Comparison of ENCODE assay signal across 8 cellular contexts in genomic region chr14:101762530-101763101, GRCh38. TPM values are rescaled to one million over a fixed set of nuclear protein-coding genes. Genes with fewer than 3 reads are reported as not detected.
DNase-seq lines count a peak whose midpoint lies in the region; ATAC-seq and TF ChIP-seq lines count a peak whose summit lies in the region.

No MANE protein-coding gene starts in this region.

- intact Hi-C loops in activated T-helper 1 cell treated with anti-CD3 and anti-CD28 coated beads, Interleukin-12 subunit alpha, Interleukin-12 subunit beta, Interleukin-2, Interleukin-4 antibody, amounts not matched to agents 30 ng/mL and 10 ng/mL and 1 ng/mL, durations not matched to agents 14 hours and 24 hours and 36 hours (cut with micrococcal nuclease) = loop anchor here (5.0 kb wide), 1 partner anchor 555 kb away; the partner anchor contains the start of gene ZNF839

- H3K27ac Mint-ChIP-seq in activated T-helper 1 cell treated with anti-CD3 and anti-CD28 coated beads, Interleukin-12 subunit alpha, Interleukin-12 subunit beta, Interleukin-2, Interleukin-4 antibody, amounts not matched to agents 30 ng/mL and 10 ng/mL and 1 ng/mL, durations not matched to agents 14 hours and 24 hours and 36 hours = peak overlapping the region; percentile 79
- H3K27ac Mint-ChIP-seq in stimulated activated effector memory CD8-positive, alpha-beta T cell treated with anti-CD3 and anti-CD28 coated beads, Interleukin-12 subunit alpha, Interleukin-12 subunit beta, amount 100 ng/mL, for 72 hours = peak overlapping the region; percentile 71

- peaks cover 23% of the 10 kb centered on the region for H3K27me3 ChIP-seq in iPS-15b (ENCODE audit: control insufficient read depth, insufficient read depth, low read length)

- H3K4me3 Mint-ChIP-seq in activated T-helper 1 cell treated with anti-CD3 and anti-CD28 coated beads, Interleukin-12 subunit alpha, Interleukin-12 subunit beta, Interleukin-2, Interleukin-4 antibody, amounts not matched to agents 30 ng/mL and 10 ng/mL and 1 ng/mL, durations not matched to agents 14 hours and 24 hours and 36 hours = peak overlapping the region; percentile 90
- H3K4me3 Mint-ChIP-seq in stimulated activated effector memory CD8-positive, alpha-beta T cell treated with anti-CD3 and anti-CD28 coated beads, Interleukin-12 subunit alpha, Interleukin-12 subunit beta, amount 100 ng/mL, for 72 hours = peak overlapping the region; percentile 77

- H3K27ac ChIP-seq in HEK293 (ENCODE audit: extremely low read depth, low read depth, low read length) = no peak overlapping the region

- no peak for ATAC-seq in stimulated activated effector memory CD8-positive, alpha-beta T cell treated with anti-CD3 and anti-CD28 coated beads, Interleukin-12 subunit alpha, Interleukin-12 subunit beta, amount 100 ng/mL, for 72 hours
- ATAC-seq in GM18520 (IDR thresholded peaks at IDR 0.05; ENCODE audit: unreplicated experiment) = no peak

- H3K4me1 ChIP-seq in HEK293 (ENCODE audit: control insufficient read depth, insufficient read depth, low read length) (peaks cover 3% of the 10 kb centered on the region), iPS-15b (ENCODE audit: control insufficient read depth, insufficient read depth, low read length) (no peaks in the 10 kb centered on the region)

- H3K9me3 Mint-ChIP-seq in activated T-helper 1 cell treated with anti-CD3 and anti-CD28 coated beads, Interleukin-12 subunit alpha, Interleukin-12 subunit beta, Interleukin-2, Interleukin-4 antibody, amounts not matched to agents 30 ng/mL and 10 ng/mL and 1 ng/mL, durations not matched to agents 14 hours and 24 hours and 36 hours = no peaks in the 10 kb centered on the region
- H3K9me3 Mint-ChIP-seq in stimulated activated effector memory CD8-positive, alpha-beta T cell treated with anti-CD3 and anti-CD28 coated beads, Interleukin-12 subunit alpha, Interleukin-12 subunit beta, amount 100 ng/mL, for 72 hours = no peaks in the 10 kb centered on the region

- TF ChIP-seq CTCF in HEK293 (tag by site-specific recombination; IDR thresholded peaks at IDR 0.05) = no peak

- CTCF ChIA-PET in HEK293 (lab: Yijun Ruan, JAX) = interaction anchor here (0.5 to 2.0 kb wide), 6 partner anchors 8 to 1341 kb away, joined by 3 to 13 read pairs (median 4); no protein-coding TSS in a partner anchor

- H3K9me3 ChIP-seq in HEK293 (ENCODE audit: control insufficient read depth, insufficient read depth, low read depth, low read length) = no peaks in the 10 kb centered on the region
- no peaks in the 10 kb centered on the region for H3K9me3 ChIP-seq in iPS-15b (ENCODE audit: control insufficient read depth, insufficient read depth, low read length)

- DNase-seq in activated T-helper 1 cell treated with anti-CD3 and anti-CD28 coated beads, Interleukin-12 subunit alpha, Interleukin-12 subunit beta, Interleukin-2, Interleukin-4 antibody, amounts not matched to agents 30 ng/mL and 10 ng/mL and 1 ng/mL, durations not matched to agents 14 hours and 24 hours and 36 hours (ENCODE audit: low spot score) = no peak
- DNase-seq in stimulated activated effector memory CD8-positive, alpha-beta T cell treated with anti-CD3 and anti-CD28 coated beads, Interleukin-12 subunit alpha, Interleukin-12 subunit beta, amount 100 ng/mL, for 72 hours (ENCODE audit: low spot score in 2 of 2) = no peak
- DNase-seq in DMS 273 treated with DMSO at 0.1 percent for 48 hours (lab: John Stamatoyannopoulos, UW) (no peak), NAMALWA (ENCODE audit: low spot score) (no peak), NCI-H1694 treated with DMSO at 0.1 percent for 48 hours (lab: John Stamatoyannopoulos, UW) (no peak)

- POLR2A ChIA-PET in HEK293 (lab: Yijun Ruan, JAX) = interaction anchor here (0.9 kb wide), 1 partner anchor 8 kb away, joined by 4 read pairs; no protein-coding TSS in a partner anchor

- H3K4me3 ChIP-seq in HEK293 (ENCODE audit: low read depth, low read length) = peak overlapping the region; percentile 66
- peak overlapping the region; percentile 63 for H3K4me3 ChIP-seq in iPS-15b (ENCODE audit: low read depth, low read length)

- peaks cover 19% of the 10 kb centered on the region for H3K36me3 Mint-ChIP-seq in activated T-helper 1 cell treated with anti-CD3 and anti-CD28 coated beads, Interleukin-12 subunit alpha, Interleukin-12 subunit beta, Interleukin-2, Interleukin-4 antibody, amounts not matched to agents 30 ng/mL and 10 ng/mL and 1 ng/mL, durations not matched to agents 14 hours and 24 hours and 36 hours (ENCODE audit: low read depth)
- H3K36me3 Mint-ChIP-seq in stimulated activated effector memory CD8-positive, alpha-beta T cell treated with anti-CD3 and anti-CD28 coated beads, Interleukin-12 subunit alpha, Interleukin-12 subunit beta, amount 100 ng/mL, for 72 hours = peaks cover 51% of the 10 kb centered on the region

- peaks cover 41% of the 10 kb centered on the region for H3K4me1 Mint-ChIP-seq in activated T-helper 1 cell treated with anti-CD3 and anti-CD28 coated beads, Interleukin-12 subunit alpha, Interleukin-12 subunit beta, Interleukin-2, Interleukin-4 antibody, amounts not matched to agents 30 ng/mL and 10 ng/mL and 1 ng/mL, durations not matched to agents 14 hours and 24 hours and 36 hours (ENCODE audit: low read depth)
- peaks cover 55% of the 10 kb centered on the region for H3K4me1 Mint-ChIP-seq in stimulated activated effector memory CD8-positive, alpha-beta T cell treated with anti-CD3 and anti-CD28 coated beads, Interleukin-12 subunit alpha, Interleukin-12 subunit beta, amount 100 ng/mL, for 72 hours

- peaks cover 9 to 21% of the 10 kb centered on the region in 2 experiments; a peak in 2 of 3 replicates for H3K36me3 ChIP-seq in HEK293 (ENCODE audit: control insufficient read depth in 2 of 2, insufficient read depth in 1 of 2, low read length in 2 of 2)
- H3K36me3 ChIP-seq in iPS-15b (ENCODE audit: control insufficient read depth, insufficient read depth, low read length) = no peaks in the 10 kb centered on the region

- H3K27me3 Mint-ChIP-seq in activated T-helper 1 cell treated with anti-CD3 and anti-CD28 coated beads, Interleukin-12 subunit alpha, Interleukin-12 subunit beta, Interleukin-2, Interleukin-4 antibody, amounts not matched to agents 30 ng/mL and 10 ng/mL and 1 ng/mL, durations not matched to agents 14 hours and 24 hours and 36 hours (ENCODE audit: insufficient read depth) = peaks cover 3% of the 10 kb centered on the region

- no peak overlapping the region for H3K9ac ChIP-seq in iPS-15b (ENCODE audit: low read depth, low read length)

TF ChIP-seq in HEK293, 187 proteins besides CTCF, POLR2A, EP300 and RAD21 (continues in another document):
- TF ChIP-seq KLF8 (tag by site-specific recombination; IDR thresholded peaks at IDR 0.05) (0 out of 2 replicates have a peak, but pooled peaks have one; percentile 3), ZNF529 (tag by site-specific recombination; IDR thresholded peaks at IDR 0.05; ENCODE audit: insufficient replicate concordance) (no peak), ZNF18 (tag by site-specific recombination; IDR thresholded peaks at IDR 0.05) (no peak), PRDM6 (tag by site-specific recombination; IDR thresholded peaks at IDR 0.05) (no peak), ZBTB20 (tag by site-specific recombination; IDR thresholded peaks at IDR 0.05) (0 out of 2 replicates have a peak, but pooled peaks have one; percentile 11), GLIS2 (tag by site-specific recombination; IDR thresholded peaks at IDR 0.05) (no peak), ZNF560 (tag by site-specific recombination; IDR thresholded peaks at IDR 0.05; ENCODE audit: borderline replicate concordance) (no peak), ZFP37 (tag by site-specific recombination; IDR thresholded peaks at IDR 0.05) (no peak), ZNF223 (tag by site-specific recombination; IDR thresholded peaks at IDR 0.05) (no peak), ZNF473 (tag by site-specific recombination; IDR thresholded peaks at IDR 0.05) (no peak), ZNF335 (tag by site-specific recombination; conservative IDR thresholded peaks at IDR 0.05) (peak; percentile 5; the same call in 1 of the 2 replicates), SETDB1 (IDR thresholded peaks at IDR 0.05; ENCODE audit: insufficient read length, low read length) (no peak), ZNF202 (tag by site-specific recombination; IDR thresholded peaks at IDR 0.05; ENCODE audit: borderline replicate concordance) (no peak), BCL11A (tag by site-specific recombination; IDR thresholded peaks at IDR 0.05; ENCODE audit: low read depth) (no peak), ZNF433 (tag by site-specific recombination; IDR thresholded peaks at IDR 0.05; ENCODE audit: low read depth) (no peak), ZNF324 (tag by site-specific recombination; IDR thresholded peaks at IDR 0.05) (no peak), ZBTB7A (tag by site-specific recombination; IDR thresholded peaks at IDR 0.05; ENCODE audit: low read depth) (no peak), ZNF501 (tag by site-specific recombination; IDR thresholded peaks at IDR 0.05) (no peak)

RNA-seq across cellular contexts. Expression of gene PPP2R5C, which starts 1.1 kb away (rescaled TPM):
- total RNA-seq in activated T-helper 1 cell treated with anti-CD3 and anti-CD28 coated beads, Interleukin-12 subunit alpha, Interleukin-12 subunit beta, Interleukin-2, Interleukin-4 antibody, amounts not matched to agents 30 ng/mL and 10 ng/mL and 1 ng/mL, durations not matched to agents 14 hours and 24 hours and 36 hours = 157 and 166 TPM in 2 replicates
